In genomic region chr12:24668563-24668962, GRCh38 we compare ENCODE assay signal across 27 cellular contexts.
"Had no signal": no experiment of that assay in that cellular context is flagged by ENCODE, and none has a peak within 500 bp of the region (broad histone marks: within the 10 kb centered on the region; RNA-seq: fewer than 3 reads in every experiment).

No MANE protein-coding gene starts in this region.

- DNase-seq: activated CD4-positive, alpha-beta memory T cell treated with anti-CD3 and anti-CD28 coated beads for 36 hours; activated CD4-positive, alpha-beta T cell treated with anti-CD3 and anti-CD28 coated beads, Interleukin-2, amount 10 ng/mL, durations not matched to agents 24 days and 14 days; activated CD8-positive, alpha-beta memory T cell treated with anti-CD3 and anti-CD28 coated beads, Interleukin-2, amount 50 U/mL, for 4 hours; activated gamma-delta T cell; activated naive CD4-positive, alpha-beta T cell treated with anti-CD3 and anti-CD28 coated beads, Interleukin-2, amount 10 ng/mL, durations not matched to agents 7 days and 5 days; activated naive CD8-positive, alpha-beta T cell treated with anti-CD3 and anti-CD28 coated beads, Interleukin-2, amount 10 ng/mL, durations not matched to agents 7 days and 5 days; activated T-cell treated with anti-CD3 and anti-CD28 coated beads, Interleukin-2, amount 50 U/mL, for 1 hour; amygdala; cerebellar nuclear complex; dorsolateral prefrontal cortex; effector memory CD4-positive, alpha-beta T cell; left ventricle myocardium inferior; posterior cingulate gyrus; stimulated activated CD4-positive, alpha-beta T cell treated with anti-CD3 and anti-CD28 coated beads, Interleukin-12 subunit alpha, Interleukin-12 subunit beta, amount 100 ng/mL, for 4 hours; stimulated activated CD4-positive, alpha-beta T cell treated with anti-CD3 and anti-CD28 coated beads, Interleukin-4, amount 100 ng/mL, for 1 hour; stimulated activated naive CD8-positive, alpha-beta T cell treated with anti-CD3 and anti-CD28 coated beads, Interleukin-15, Interleukin-2, amounts not matched to agents 100 U/mL and 50 U/mL, for 24 hours; SW 1271; T-helper 9 cell; WERI-Rb-1 had no signal

- FAIRE-seq: islet of Langerhans had no signal

- H3K27me3 ChIP-seq: cardiac muscle cell, foreskin keratinocyte, vagina had no signal

- H3K36me3 ChIP-seq: cardiac muscle cell, left ventricle myocardium inferior, vagina, WERI-Rb-1 had no signal

- H3K27ac ChIP-seq: cardiac muscle cell, coronary artery, dorsolateral prefrontal cortex, foreskin keratinocyte, left ventricle myocardium inferior, skin epidermis, vagina, WERI-Rb-1 had no signal

- H3K9me3 ChIP-seq: vagina had no signal

- ATAC-seq: activated CD4-positive, CD25-positive, alpha-beta regulatory T cell treated with anti-CD3 and anti-CD28 coated beads, Interleukin-2, amount 50 U/mL, for 24 hours; sciatic nerve; stimulated activated naive CD8-positive, alpha-beta T cell treated with anti-CD3 and anti-CD28 coated beads, Interleukin-15, Interleukin-2, amounts not matched to agents 100 U/mL and 50 U/mL, for 24 hours had no signal

- H3K4me1 ChIP-seq: foreskin keratinocyte, left ventricle myocardium inferior, vagina had no signal

- H3K4me3 ChIP-seq: cardiac muscle cell, coronary artery, dorsolateral prefrontal cortex, left ventricle myocardium inferior, skin epidermis, vagina had no signal
